ENCODE assay signal across 9 cellular contexts in genomic region chr14:45610303-45610702, GRCh38.
DNase-seq lines count a peak whose midpoint lies in the region; ATAC-seq and TF ChIP-seq lines count a peak whose summit lies in the region.
"Had no signal": no experiment of that assay in that cellular context is flagged by ENCODE, and none has a peak within 500 bp of the region (broad histone marks: within the 10 kb centered on the region; RNA-seq: fewer than 3 reads in every experiment).

No MANE protein-coding gene starts in this region.

- intact Hi-C loops in HCT116 (cut with micrococcal nuclease) (no loop called here), OCI-LY7 (cut with micrococcal nuclease; ENCODE audit: unreplicated experiment) (no loop called here), esophagus muscularis mucosa (cut with DNase I) (no loop called here), psoas muscle (cut with DNase I) (no loop called here)

- H3K9me2 ChIP-seq in HCT116 (ENCODE audit: insufficient read depth) (no peaks in the 10 kb centered on the region), OCI-LY7 (ENCODE audit: insufficient read depth, low read length) (no peaks in the 10 kb centered on the region)

- H3K36me3 ChIP-seq in HCT116 (ENCODE audit: control insufficient read depth in 1 of 2, insufficient read depth in 2 of 2, low read length in 2 of 2): no peaks in the 10 kb centered on the region
- no peaks in the 10 kb centered on the region for H3K36me3 ChIP-seq in OCI-LY7 (ENCODE audit: insufficient read depth, low read length)
- H3K36me3 ChIP-seq in esophagus muscularis mucosa: no peaks in the 10 kb centered on the region
- no peaks in the 10 kb centered on the region for H3K36me3 ChIP-seq in psoas muscle (ENCODE audit: insufficient read depth in 1 of 2, low read depth in 1 of 2)

- DNase-seq in HCT116 (ENCODE audit: low read depth, low spot score): no peak
- no peak for DNase-seq in OCI-LY7 (ENCODE audit: low spot score)
- no peak for DNase-seq in esophagus muscularis mucosa (ENCODE audit: extremely low spot score)
- DNase-seq in retina: peak; percentile 49
- DNase-seq in psoas muscle: no peak
- DNase-seq in GM13976 (ENCODE audit: low spot score): no peak
- DNase-seq in NCI-H2196 (lab: John Stamatoyannopoulos, UW; ENCODE audit: unreplicated experiment): no peak
- DNase-seq: activated naive CD4-positive, alpha-beta T cell treated with anti-CD3 and anti-CD28 coated beads for 36 hours; T-helper 1 cell had no signal

- H3K9me3 ChIP-seq in HCT116 (ENCODE audit: control insufficient read depth in 1 of 2, insufficient read depth in 1 of 2, low read depth in 1 of 2, low read length in 2 of 2) (no peaks in the 10 kb centered on the region), OCI-LY7 (ENCODE audit: low read length) (no peaks in the 10 kb centered on the region), esophagus muscularis mucosa (no peaks in the 10 kb centered on the region), psoas muscle (no peaks in the 10 kb centered on the region)

- no peak overlapping the region for H3K9ac ChIP-seq in HCT116 (ENCODE audit: low read length)

- peak; percentile 38 for TF ChIP-seq RAD21 in HCT116 (IDR thresholded peaks at IDR 0.05; ENCODE audit: low read depth)

- POLR2A ChIA-PET in HCT116 (lab: Charles Lee) (no interaction called here), OCI-LY7 (lab: Charles Lee) (no interaction called here)

- no peak overlapping the region for H3K4me3 ChIP-seq in HCT116 (replicated peaks in 1 of 2; ENCODE audit: low read depth in 1 of 2, low read length in 2 of 2)
- H3K4me3 ChIP-seq in OCI-LY7 (ENCODE audit: low read depth, low read length, poor library complexity, severe bottlenecking): no peak overlapping the region
- no peak overlapping the region for H3K4me3 ChIP-seq in esophagus muscularis mucosa
- no peak overlapping the region for H3K4me3 ChIP-seq in psoas muscle

- RAD21 ChIA-PET in HCT116 (lab: Charles Lee; ENCODE audit: low non-redundant PET in 1 of 2, low total read pairs in 2 of 2, uncharacterized antibody in 2 of 2, unreplicated experiment in 2 of 2): no interaction called here

- BruUV-seq in HCT116 (replicated peaks; lab: Mats Ljungman, UMichigan) (no TSS peak), OCI-LY7 (replicated peaks; lab: Mats Ljungman, UMichigan) (no TSS peak)

- no peak overlapping the region for H2AFZ ChIP-seq in HCT116 (ENCODE audit: low read depth, low read length, poor library complexity, severe bottlenecking)
- no peak overlapping the region for H2AFZ ChIP-seq in OCI-LY7 (ENCODE audit: low read length)

- H3K4me1 ChIP-seq in HCT116 (ENCODE audit: control insufficient read depth in 1 of 2, insufficient read depth in 2 of 2, low read length in 2 of 2): no peaks in the 10 kb centered on the region
- H3K4me1 ChIP-seq in OCI-LY7 (ENCODE audit: insufficient read depth, low read length, poor library complexity, severe bottlenecking): no peaks in the 10 kb centered on the region
- peaks cover 0 to 14% (median 0%) of the 10 kb centered on the region in 4 donors for H3K4me1 ChIP-seq in esophagus muscularis mucosa
- no peaks in the 10 kb centered on the region for H3K4me1 ChIP-seq in psoas muscle

- no peaks in the 10 kb centered on the region for H3K27me3 ChIP-seq in HCT116 (ENCODE audit: insufficient read depth, low read length)
- no peaks in the 10 kb centered on the region for H3K27me3 ChIP-seq in esophagus muscularis mucosa
- no peaks in the 10 kb centered on the region for H3K27me3 ChIP-seq in psoas muscle (ENCODE audit: insufficient read depth in 3 of 3, low read length in 2 of 3)

- no peak for ATAC-seq in HCT116
- no peak for ATAC-seq in psoas muscle

- no peak overlapping the region for H3K27ac ChIP-seq in HCT116 (ENCODE audit: low read depth, low read length)
- no peak overlapping the region for H3K27ac ChIP-seq in OCI-LY7 (ENCODE audit: low read depth, low read length, poor library complexity, severe bottlenecking)
- H3K27ac ChIP-seq in esophagus muscularis mucosa (replicated peaks in 1 of 4): no peak overlapping the region
- H3K27ac ChIP-seq in psoas muscle: no peak overlapping the region

- H3K79me2 ChIP-seq in HCT116 (ENCODE audit: insufficient read depth, low read length): no peaks in the 10 kb centered on the region
- H3K79me2 ChIP-seq in OCI-LY7 (ENCODE audit: insufficient read depth, low read depth, low read length): no peaks in the 10 kb centered on the region

- TF ChIP-seq EP300 in esophagus muscularis mucosa (IDR thresholded peaks at IDR 0.05): no peak

- no peak for TF ChIP-seq POLR2A in HCT116 (IDR thresholded peaks at IDR 0.05; ENCODE audit: borderline replicate concordance, extremely low read depth, insufficient read depth, insufficient read length)
- TF ChIP-seq POLR2A in esophagus muscularis mucosa (IDR thresholded peaks at IDR 0.05; ENCODE audit: low read depth): no peak

- H3K4me2 ChIP-seq in HCT116 (ENCODE audit: low read length) (no peak overlapping the region), OCI-LY7 (ENCODE audit: low read length) (no peak overlapping the region)

- 79% methylated on average over 1 of the region's 1 CpG for WGBS in esophagus muscularis mucosa
- WGBS in psoas muscle, 3 donors: 32 to 55% (median 36%) methylated on average over 1 of the region's 1 CpG

- in situ Hi-C loops in GM13976 (cut with MboI; ENCODE audit: low sequenced_read_pairs, unreplicated experiment): no loop called here

- CTCF ChIA-PET in HCT116 (lab: Charles Lee) (no interaction called here), OCI-LY7 (lab: Charles Lee; ENCODE audit: unreplicated experiment) (no interaction called here)

- TF ChIP-seq CTCF in HCT116 (IDR thresholded peaks at IDR 0.05 in 2 of 3, conservative IDR thresholded peaks at IDR 0.05 in 1 of 3; ENCODE audit: borderline replicate concordance in 1 of 3, insufficient read depth in 1 of 3, low read depth in 2 of 3, low read length in 2 of 3): no peak
- TF ChIP-seq CTCF in OCI-LY7 (conservative IDR thresholded peaks at IDR 0.05; ENCODE audit: low read length): peak; percentile 38; the same call in 1 of the 2 replicates
- TF ChIP-seq CTCF in esophagus muscularis mucosa (IDR thresholded peaks at IDR 0.05): peak; percentile 22 to 52 (median 29)
- no peak for TF ChIP-seq CTCF in psoas muscle (IDR thresholded peaks at IDR 0.05)
- TF ChIP-seq CTCF in GM13976 (IDR thresholded peaks at IDR 0.05; ENCODE audit: borderline replicate concordance, control extremely low read depth, extremely low read depth, insufficient read depth, missing control alignments): no peak

- H4K20me1 ChIP-seq in HCT116 (ENCODE audit: insufficient read depth): no peaks in the 10 kb centered on the region
- no peaks in the 10 kb centered on the region for H4K20me1 ChIP-seq in OCI-LY7 (ENCODE audit: insufficient read depth, low read length)

TF ChIP-seq in HCT116, 20 proteins besides CTCF, POLR2A, EP300 and RAD21:
- no peak for TF ChIP-seq MAX (IDR thresholded peaks at IDR 0.05)
- no peak for TF ChIP-seq REST (IDR thresholded peaks at IDR 0.05; ENCODE audit: low read depth)
- no peak for TF ChIP-seq ELF1 (IDR thresholded peaks at IDR 0.05; ENCODE audit: borderline replicate concordance, low read depth)
- no peak for TF ChIP-seq ZNF274 (IDR thresholded peaks at IDR 0.05; ENCODE audit: low read depth, low read length)

Comparison
In these comparisons a context has a peak if more than half of its experiments do, and no peak if none do; other contexts are left out.
1. CTCF ChIP-seq: peak in OCI-LY7 (single experiment) and esophagus muscularis mucosa (3 of 3); none in HCT116 (0 of 3), psoas muscle (single experiment) and GM13976 (single experiment).